In the genomic region with DNA sequence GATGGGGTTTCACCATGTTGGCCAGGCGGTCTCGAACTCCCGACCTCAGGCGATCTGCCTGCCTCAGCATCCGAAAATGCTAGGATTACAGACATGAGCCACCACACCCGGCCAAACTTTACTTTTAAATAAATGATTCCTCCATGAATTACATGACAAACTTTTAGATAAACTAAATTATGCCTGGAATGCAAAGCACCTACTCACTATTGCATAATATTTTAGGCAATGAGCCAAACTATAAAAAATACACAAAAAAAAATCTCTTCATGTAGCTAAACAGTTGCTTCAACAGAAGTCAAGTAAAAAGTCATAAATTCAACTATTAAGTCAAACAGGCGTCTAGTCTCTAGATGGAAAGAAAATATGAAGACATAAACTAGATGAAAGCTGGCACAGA, we compare ENCODE assay signal across 19 cellular contexts. TPM values are rescaled to one million over a fixed set of nuclear protein-coding genes. Genes with fewer than 3 reads are reported as not detected.
DNase-seq lines count a peak whose midpoint lies in the region; ATAC-seq and TF ChIP-seq lines count a peak whose summit lies in the region.
"Had no signal": no experiment of that assay in that cellular context is flagged by ENCODE, and none has a peak within 500 bp of the region (broad histone marks: within the 10 kb centered on the region; RNA-seq: fewer than 3 reads in every experiment).

No MANE protein-coding gene starts in this region.

- H3K4me3 ChIP-seq in astrocyte of the spinal cord (ENCODE audit: low read depth, low read length), result no peak overlapping the region
- H3K4me3 ChIP-seq: lower lobe of right lung, SJCRH30, transverse colon had no signal

- no peak for TF ChIP-seq RAD21 in Ishikawa (IDR thresholded peaks at IDR 0.05; ENCODE audit: low read depth)

- in situ Hi-C loops in ACHN (cut with HindIII; ENCODE audit: low pct_ligation_motif_present, low pct_unique_long_range_greater_than_20kb, low sequenced_read_pairs), result no loop called here
- in situ Hi-C loops in astrocyte of the spinal cord (cut with HindIII; ENCODE audit: low sequenced_read_pairs), result no loop called here

- CTCF ChIA-PET in activated naive CD4-positive, alpha-beta T cell treated with anti-CD3 and anti-CD28 coated beads for 36 hours (lab: Charles Lee), result no interaction called here

- H3K36me3 Mint-ChIP-seq in activated naive CD4-positive, alpha-beta T cell treated with anti-CD3 and anti-CD28 coated beads for 36 hours (ENCODE audit: low read depth), result no peaks in the 10 kb centered on the region
- H3K36me3 Mint-ChIP-seq: natural killer cell treated with Interleukin-12 subunit alpha and Interleukin-12 subunit beta and Interleukin-15 and Interleukin-18, amount 100 ng/mL, for 72 hours had no signal

- no peak for TF ChIP-seq CTCF in astrocyte of the spinal cord (IDR thresholded peaks at IDR 0.05; ENCODE audit: low read depth, low read length)

- peak; percentile 3 for DNase-seq in ACHN
- peak; percentile 8 for DNase-seq in astrocyte of the spinal cord (ENCODE audit: low read depth, low spot score)
- DNase-seq in kidney tubule cell (ENCODE audit: low spot score), result peak; percentile 26
- DNase-seq in activated naive CD4-positive, alpha-beta T cell treated with anti-CD3 and anti-CD28 coated beads for 36 hours, result no peak
- DNase-seq in NAMALWA (ENCODE audit: low spot score), result no peak
- DNase-seq in AML-193 (lab: John Stamatoyannopoulos, UW), result no peak
- DNase-seq: activated CD8-positive, alpha-beta T cell treated with anti-CD3 and anti-CD28 coated beads for 36 hours; DMS 273 treated with DMSO at 0.1 percent for 48 hours; effector CD4-positive, alpha-beta T cell; foreskin fibroblast; lower lobe of right lung; NCI-H1092 treated with DMSO at 0.1 percent for 48 hours; NK-92 treated with Interleukin-12 subunit alpha and Interleukin-12 subunit beta, amount 100 ng/mL, for 24 hours; SJCRH30; stimulated activated CD4-positive, alpha-beta T cell treated with anti-CD3 and anti-CD28 coated beads, Interleukin-4, amount 100 ng/mL, for 4 hours; transverse colon had no signal

- no peak for ATAC-seq in HG03442 (IDR thresholded peaks at IDR 0.05; ENCODE audit: unreplicated experiment)
- ATAC-seq: activated CD8-positive, alpha-beta T cell treated with anti-CD3 and anti-CD28 coated beads for 36 hours; natural killer cell treated with Interleukin-12 subunit alpha and Interleukin-12 subunit beta and Interleukin-15 and Interleukin-18, amount 100 ng/mL, for 72 hours had no signal

- intact Hi-C loops in activated naive CD4-positive, alpha-beta T cell treated with anti-CD3 and anti-CD28 coated beads for 36 hours (cut with micrococcal nuclease), result no loop called here

- H3K27ac Mint-ChIP-seq in activated naive CD4-positive, alpha-beta T cell treated with anti-CD3 and anti-CD28 coated beads for 36 hours, result no peak overlapping the region
- H3K27ac Mint-ChIP-seq: activated CD8-positive, alpha-beta T cell treated with anti-CD3 and anti-CD28 coated beads for 36 hours; natural killer cell treated with Interleukin-12 subunit alpha and Interleukin-12 subunit beta and Interleukin-15 and Interleukin-18, amount 100 ng/mL, for 72 hours had no signal

- no peak overlapping the region for H3K4me3 Mint-ChIP-seq in activated naive CD4-positive, alpha-beta T cell treated with anti-CD3 and anti-CD28 coated beads for 36 hours
- H3K4me3 Mint-ChIP-seq: activated CD8-positive, alpha-beta T cell treated with anti-CD3 and anti-CD28 coated beads for 36 hours; natural killer cell treated with Interleukin-12 subunit alpha and Interleukin-12 subunit beta and Interleukin-15 and Interleukin-18, amount 100 ng/mL, for 72 hours had no signal

- no peaks in the 10 kb centered on the region for H3K9me3 Mint-ChIP-seq in activated naive CD4-positive, alpha-beta T cell treated with anti-CD3 and anti-CD28 coated beads for 36 hours
- H3K9me3 Mint-ChIP-seq: activated CD8-positive, alpha-beta T cell treated with anti-CD3 and anti-CD28 coated beads for 36 hours; natural killer cell treated with Interleukin-12 subunit alpha and Interleukin-12 subunit beta and Interleukin-15 and Interleukin-18, amount 100 ng/mL, for 72 hours had no signal

- H3K27me3 Mint-ChIP-seq in activated naive CD4-positive, alpha-beta T cell treated with anti-CD3 and anti-CD28 coated beads for 36 hours (ENCODE audit: low read depth), result peaks cover 1% of the 10 kb centered on the region
- H3K27me3 Mint-ChIP-seq: activated CD8-positive, alpha-beta T cell treated with anti-CD3 and anti-CD28 coated beads for 36 hours; natural killer cell treated with Interleukin-12 subunit alpha and Interleukin-12 subunit beta and Interleukin-15 and Interleukin-18, amount 100 ng/mL, for 72 hours had no signal

- no peaks in the 10 kb centered on the region for H3K4me1 Mint-ChIP-seq in activated naive CD4-positive, alpha-beta T cell treated with anti-CD3 and anti-CD28 coated beads for 36 hours (ENCODE audit: low read depth)

- no peak for TF ChIP-seq EP300 in Ishikawa (IDR thresholded peaks at IDR 0.05; ENCODE audit: borderline replicate concordance)

TF ChIP-seq in Ishikawa, 13 proteins besides CTCF, POLR2A, EP300 and RAD21:
- TF ChIP-seq, protein P1, sequence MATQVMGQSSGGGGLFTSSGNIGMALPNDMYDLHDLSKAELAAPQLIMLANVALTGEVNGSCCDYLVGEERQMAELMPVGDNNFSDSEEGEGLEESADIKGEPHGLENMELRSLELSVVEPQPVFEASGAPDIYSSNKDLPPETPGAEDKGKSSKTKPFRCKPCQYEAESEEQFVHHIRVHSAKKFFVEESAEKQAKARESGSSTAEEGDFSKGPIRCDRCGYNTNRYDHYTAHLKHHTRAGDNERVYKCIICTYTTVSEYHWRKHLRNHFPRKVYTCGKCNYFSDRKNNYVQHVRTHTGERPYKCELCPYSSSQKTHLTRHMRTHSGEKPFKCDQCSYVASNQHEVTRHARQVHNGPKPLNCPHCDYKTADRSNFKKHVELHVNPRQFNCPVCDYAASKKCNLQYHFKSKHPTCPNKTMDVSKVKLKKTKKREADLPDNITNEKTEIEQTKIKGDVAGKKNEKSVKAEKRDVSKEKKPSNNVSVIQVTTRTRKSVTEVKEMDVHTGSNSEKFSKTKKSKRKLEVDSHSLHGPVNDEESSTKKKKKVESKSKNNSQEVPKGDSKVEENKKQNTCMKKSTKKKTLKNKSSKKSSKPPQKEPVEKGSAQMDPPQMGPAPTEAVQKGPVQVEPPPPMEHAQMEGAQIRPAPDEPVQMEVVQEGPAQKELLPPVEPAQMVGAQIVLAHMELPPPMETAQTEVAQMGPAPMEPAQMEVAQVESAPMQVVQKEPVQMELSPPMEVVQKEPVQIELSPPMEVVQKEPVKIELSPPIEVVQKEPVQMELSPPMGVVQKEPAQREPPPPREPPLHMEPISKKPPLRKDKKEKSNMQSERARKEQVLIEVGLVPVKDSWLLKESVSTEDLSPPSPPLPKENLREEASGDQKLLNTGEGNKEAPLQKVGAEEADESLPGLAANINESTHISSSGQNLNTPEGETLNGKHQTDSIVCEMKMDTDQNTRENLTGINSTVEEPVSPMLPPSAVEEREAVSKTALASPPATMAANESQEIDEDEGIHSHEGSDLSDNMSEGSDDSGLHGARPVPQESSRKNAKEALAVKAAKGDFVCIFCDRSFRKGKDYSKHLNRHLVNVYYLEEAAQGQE (IDR thresholded peaks at IDR 0.05; ENCODE audit: low read depth), result no peak
- TF ChIP-seq CEBPB (IDR thresholded peaks at IDR 0.05), result peak; percentile 96
- peak; percentile 78 for TF ChIP-seq TEAD4 (IDR thresholded peaks at IDR 0.05)
- peak; percentile 88 for TF ChIP-seq NFIC (IDR thresholded peaks at IDR 0.05)
TF ChIP-seq in Ishikawa: peak in this region for 3.

RNA-seq across cellular contexts. Expression of a gene that starts 56.5 kb away (rescaled TPM):
- 1 to 10 TPM; 5.5 to 8.0 TPM for total RNA-seq in activated naive CD4-positive, alpha-beta T cell treated with anti-CD3 and anti-CD28 coated beads for 36 hours

Comparison
In these comparisons a context has a peak if more than half of its experiments do, and no peak if none do; other contexts are left out.
1. DNase-seq: peak in ACHN (single experiment), astrocyte of the spinal cord (single experiment) and kidney tubule cell (single experiment); none in activated naive CD4-positive, alpha-beta T cell treated with anti-CD3 and anti-CD28 coated beads for 36 hours (single experiment), NAMALWA (single experiment) and AML-193 (0 of 2).